Comparison of ENCODE assay signal across 8 cellular contexts in genomic region chr17:7238418-7239090, GRCh38. TPM values are rescaled to one million over a fixed set of nuclear protein-coding genes. Genes with fewer than 3 reads are reported as not detected.
DNase-seq lines count a peak whose midpoint lies in the region; ATAC-seq and TF ChIP-seq lines count a peak whose summit lies in the region.

No MANE protein-coding gene starts in this region.

- H3K9ac ChIP-seq in neuronal stem cell (ENCODE audit: low read depth, low read length, poor library complexity): peak overlapping the region; percentile 94

- H3K27me3 Mint-ChIP-seq in activated B cell treated with CpG ODN at 0.5 μM for 24 hours: no peaks in the 10 kb centered on the region

- H2BK5ac ChIP-seq in neuronal stem cell (ENCODE audit: low read length): peak overlapping the region; percentile 97

- no peaks in the 10 kb centered on the region for H3K27me3 ChIP-seq in esophagus squamous epithelium
- no peaks in the 10 kb centered on the region for H3K27me3 ChIP-seq in neuronal stem cell (ENCODE audit: control insufficient read depth in 3 of 3, insufficient read depth in 3 of 3, low read depth in 1 of 3, low read length in 3 of 3)

- H3K27ac ChIP-seq in esophagus squamous epithelium: peak overlapping the region; percentile 97 to 98 (median 98)
- peak overlapping the region; percentile 63 for H3K27ac ChIP-seq in neuronal stem cell (replicated peaks; ENCODE audit: low read length)

- H3K36me3 Mint-ChIP-seq in activated B cell treated with CpG ODN at 0.5 μM for 24 hours (ENCODE audit: low read depth): peaks cover 70% of the 10 kb centered on the region

- peak overlapping the region; percentile 99 for H3K4me3 Mint-ChIP-seq in activated B cell treated with CpG ODN at 0.5 μM for 24 hours

- H2AFZ ChIP-seq in neuronal stem cell (ENCODE audit: low read length): peak overlapping the region; percentile 42

- peak; percentile 38 for DNase-seq in NK-92 treated with Interleukin-12 subunit alpha and Interleukin-12 subunit beta, amount 100 ng/mL, for 24 hours (lab: John Stamatoyannopoulos, UW)
- no peak for DNase-seq in NK-92 (lab: John Stamatoyannopoulos, UW; ENCODE audit: unreplicated experiment)
- no peak for DNase-seq in activated B cell treated with CpG ODN at 0.5 μM for 24 hours
- DNase-seq in esophagus squamous epithelium (lab: John Stamatoyannopoulos, UW): no peak
- DNase-seq in neuronal stem cell (ENCODE audit: low spot score): no peak
- no peak for DNase-seq in cerebellum (ENCODE audit: low spot score)

- H2AK5ac ChIP-seq in neuronal stem cell (ENCODE audit: low read depth, low read length): peak overlapping the region; percentile 97

- no peak for TF ChIP-seq POLR2A in esophagus squamous epithelium (IDR thresholded peaks at IDR 0.05)

- H3K4me3 ChIP-seq in esophagus squamous epithelium (peak overlapping the region; percentile 97 to 99 (median 99)), neuronal stem cell (ENCODE audit: low read length in 2 of 2) (peak overlapping the region; percentile 93 to 97)

- H2BK15ac ChIP-seq in neuronal stem cell (ENCODE audit: low read length): peak overlapping the region; percentile 69

- no peaks in the 10 kb centered on the region for H3K9me3 Mint-ChIP-seq in activated B cell treated with CpG ODN at 0.5 μM for 24 hours

- no peak overlapping the region for H4K91ac ChIP-seq in neuronal stem cell (ENCODE audit: low read depth, low read length, poor library complexity)

- ATAC-seq in activated B cell treated with CpG ODN at 0.5 μM for 24 hours (ENCODE audit: low read depth) (no peak), GM18867 (IDR thresholded peaks at IDR 0.05; ENCODE audit: unreplicated experiment) (no peak), HG03045 (IDR thresholded peaks at IDR 0.05; ENCODE audit: unreplicated experiment) (no peak)

- no peak overlapping the region for H2BK12ac ChIP-seq in neuronal stem cell (ENCODE audit: low read length)

- intact Hi-C loops in activated B cell treated with CpG ODN at 0.5 μM for 24 hours (cut with micrococcal nuclease) (loop anchor here (1.0 to 5.0 kb wide), 8 partner anchors 24 to 604 kb away; partner anchors contain the start of genes EIF5A, NEURL4, POLR2A and TP53), esophagus squamous epithelium (cut with DNase I) (no loop called here)

- H3K4me2 ChIP-seq in neuronal stem cell (ENCODE audit: insufficient read depth, low read length, poor library complexity, severe bottlenecking): peak overlapping the region; percentile 41

- no peak for TF ChIP-seq CTCF in activated B cell treated with CpG ODN at 0.5 μM for 24 hours (IDR thresholded peaks at IDR 0.05)
- no peak for TF ChIP-seq CTCF in esophagus squamous epithelium (IDR thresholded peaks at IDR 0.05)

- H3K9me3 ChIP-seq in esophagus squamous epithelium (no peaks in the 10 kb centered on the region), neuronal stem cell (replicated peaks in 1 of 2; ENCODE audit: control insufficient read depth in 2 of 2, insufficient read depth in 1 of 2, low read depth in 1 of 2, low read length in 2 of 2) (no peaks in the 10 kb centered on the region)

- H3K27ac Mint-ChIP-seq in activated B cell treated with CpG ODN at 0.5 μM for 24 hours: peak overlapping the region; percentile 100

- POLR2A ChIA-PET in activated B cell treated with CpG ODN at 0.5 μM for 24 hours (lab: Charles Lee): interaction anchor here (0.5 to 15.0 kb wide), 21 partner anchors 12 to 935 kb away, joined by 3 to 245 read pairs (median 4); partner anchors contain the start of genes ACADVL, ACAP1, CTDNEP1 and DLG4

- CTCF ChIA-PET in activated B cell treated with CpG ODN at 0.5 μM for 24 hours (lab: Charles Lee): interaction anchor here (0.8 to 1.1 kb wide), 3 partner anchors 17 to 28 kb away, joined by 3 read pairs; no protein-coding TSS in a partner anchor

- peaks cover 40 to 65% (median 47%) of the 10 kb centered on the region in 3 donors for H3K4me1 ChIP-seq in esophagus squamous epithelium
- peaks cover 12 to 30% of the 10 kb centered on the region in 2 donors for H3K4me1 ChIP-seq in neuronal stem cell (ENCODE audit: control insufficient read depth in 2 of 2, insufficient read depth in 1 of 2, low read depth in 1 of 2, low read length in 2 of 2)

- peaks cover 12 to 37% (median 14%) of the 10 kb centered on the region in 3 donors for H3K36me3 ChIP-seq in esophagus squamous epithelium
- H3K36me3 ChIP-seq in neuronal stem cell (replicated peaks in 1 of 2; ENCODE audit: control insufficient read depth in 2 of 2, insufficient read depth in 2 of 2, low read length in 2 of 2): peaks cover 38 to 53% of the 10 kb centered on the region in 2 donors

- WGBS in esophagus squamous epithelium, 2 donors: 1 to 2% methylated on average over 20 to 31 of the region's 39 CpGs
- no CpG with 5 or more reads among the region's 39 CpGs for WGBS in neuronal stem cell (ENCODE audit: extremely low coverage in 2 of 2, insufficient read length in 2 of 2, insufficient replicate concordance in 1 of 2), 2 donors

- H3K23ac ChIP-seq in neuronal stem cell (ENCODE audit: low read depth, low read length, poor library complexity): peak overlapping the region; percentile 82

- H3K18ac ChIP-seq in neuronal stem cell (ENCODE audit: low read length): peak overlapping the region; percentile 97

- H2BK120ac ChIP-seq in neuronal stem cell (ENCODE audit: low read depth, low read length): peak overlapping the region; percentile 18

- H4K8ac ChIP-seq in neuronal stem cell (ENCODE audit: low read depth, low read length): no peak overlapping the region

- no peak overlapping the region for H3K4ac ChIP-seq in neuronal stem cell (ENCODE audit: low read length)

- peak overlapping the region; percentile 76 for H3K14ac ChIP-seq in neuronal stem cell (ENCODE audit: low read length)

- peaks cover 18% of the 10 kb centered on the region for H3K79me1 ChIP-seq in neuronal stem cell (ENCODE audit: low read depth, low read length)

- H3K4me1 Mint-ChIP-seq in activated B cell treated with CpG ODN at 0.5 μM for 24 hours: peaks cover 68% of the 10 kb centered on the region

RNA-seq across cellular contexts. Expression of gene PHF23, which starts 0.7 kb away (rescaled TPM):
- total RNA-seq in activated B cell treated with CpG ODN at 0.5 μM for 24 hours (45.5 and 46.6 TPM in 2 replicates), esophagus squamous epithelium (10 to 100 TPM; 24.7 to 30.6 (median 27.0) TPM), cerebellum (20.5 TPM)
- 84.8 TPM for polyA plus RNA-seq in neuronal stem cell (2013, experiment 1 of 2)
- polyA plus RNA-seq in neuronal stem cell (2013, experiment 2 of 2): 83.7 TPM

RNA-seq across cellular contexts. Expression of gene GABARAP, which starts 3.7 kb away (rescaled TPM):
- total RNA-seq in activated B cell treated with CpG ODN at 0.5 μM for 24 hours (291 and 325 TPM in 2 replicates), esophagus squamous epithelium (100 to 1,000 TPM; 172 to 384 (median 197) TPM), cerebellum (102 TPM)
- polyA plus RNA-seq in neuronal stem cell (2013, experiment 1 of 2): 974 TPM
- 956 TPM for polyA plus RNA-seq in neuronal stem cell (2013, experiment 2 of 2)

RNA-seq across cellular contexts. Expression of gene DVL2, which starts 4.2 kb away (rescaled TPM):
- total RNA-seq in activated B cell treated with CpG ODN at 0.5 μM for 24 hours (56.1 and 64.6 TPM in 2 replicates), esophagus squamous epithelium (10 to 100 TPM; 21.4 to 58.0 (median 37.3) TPM), cerebellum (52.5 TPM)
- polyA plus RNA-seq in neuronal stem cell (2013, experiment 1 of 2): 50.9 TPM
- polyA plus RNA-seq in neuronal stem cell (2013, experiment 2 of 2): 48.6 TPM

RNA-seq across cellular contexts. Expression of gene CTDNEP1, which starts 13.0 kb away (rescaled TPM):
- total RNA-seq in activated B cell treated with CpG ODN at 0.5 μM for 24 hours (165 and 168 TPM in 2 replicates), esophagus squamous epithelium (10 to 100 TPM; 42.0 to 52.1 (median 47.8) TPM), cerebellum (35.8 TPM)
- 138 TPM for polyA plus RNA-seq in neuronal stem cell (2013, experiment 1 of 2)
- polyA plus RNA-seq in neuronal stem cell (2013, experiment 2 of 2): 137 TPM

RNA-seq across cellular contexts. Expression of gene ELP5, which starts 13.5 kb away (rescaled TPM):
- total RNA-seq in activated B cell treated with CpG ODN at 0.5 μM for 24 hours: 49.2 and 53.6 TPM in 2 replicates
- 10 to 100 TPM; 14.9 to 21.8 (median 16.6) TPM for total RNA-seq in esophagus squamous epithelium
- polyA plus RNA-seq in neuronal stem cell (2013, experiment 1 of 2): 63.8 TPM
- 61.6 TPM for polyA plus RNA-seq in neuronal stem cell (2013, experiment 2 of 2)
- 20.0 TPM for total RNA-seq in cerebellum
